1 cellular context compared by ENCODE assay signal in the genomic region with DNA sequence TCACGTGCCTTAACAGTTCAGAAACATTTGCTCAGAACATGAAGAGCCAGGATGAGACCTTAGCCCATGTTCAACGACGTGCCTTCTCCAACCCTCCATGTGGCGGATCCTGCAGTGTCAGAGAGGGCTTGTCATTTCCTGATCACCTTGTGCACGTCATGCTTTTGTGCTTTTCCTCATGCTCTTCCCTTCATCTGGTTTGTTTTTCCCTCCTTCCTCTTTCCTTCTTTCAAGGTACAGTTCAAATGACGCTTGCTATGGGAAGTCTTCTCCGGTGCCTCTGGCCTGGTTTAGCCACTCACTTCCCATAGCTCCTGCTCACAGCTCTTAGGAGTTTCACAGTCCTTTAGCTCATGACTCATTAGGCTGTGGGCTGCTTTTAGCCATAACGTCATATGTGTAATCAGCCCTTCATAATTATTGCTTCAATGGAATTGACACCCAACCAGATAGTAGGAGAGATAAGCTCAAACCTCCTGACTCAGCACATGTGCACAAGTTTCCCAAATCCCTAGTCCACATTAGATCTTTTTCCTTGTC.
TF ChIP-seq lines count a peak whose summit lies in the region.

No MANE protein-coding gene starts in this region.

TF ChIP-seq in HEK293, 187 proteins besides CTCF, POLR2A, EP300 and RAD21 (continued from another document and continues in another):
- TF ChIP-seq PRDM4 (tag by site-specific recombination; IDR thresholded peaks at IDR 0.05) (no peak), SP3 (tag by site-specific recombination; IDR thresholded peaks at IDR 0.05) (peak; percentile 39), PBX3 (CRISPR knock-in tag; IDR thresholded peaks at IDR 0.05) (no peak), ZFP3 (tag by site-specific recombination; IDR thresholded peaks at IDR 0.05; ENCODE audit: low read depth) (no peak), GFI1B (tag by site-specific recombination; IDR thresholded peaks at IDR 0.05) (no peak), ZSCAN16 (tag by site-specific recombination; IDR thresholded peaks at IDR 0.05) (no peak), ZBTB17 (tag by site-specific recombination; IDR thresholded peaks at IDR 0.05) (peak; percentile 68), ZNF843 (tag by site-specific recombination; IDR thresholded peaks at IDR 0.05) (peak; percentile 87), ZNF398 (tag by site-specific recombination; IDR thresholded peaks at IDR 0.05) (peak; percentile 38), ZNF433 (tag by site-specific recombination; IDR thresholded peaks at IDR 0.05; ENCODE audit: low read depth) (no peak), ZNF214 (tag by site-specific recombination; IDR thresholded peaks at IDR 0.05; ENCODE audit: borderline replicate concordance) (no peak), ZNF175 (tag by site-specific recombination; IDR thresholded peaks at IDR 0.05) (no peak), ZNF391 (tag by site-specific recombination; IDR thresholded peaks at IDR 0.05; ENCODE audit: borderline replicate concordance, low read depth) (no peak; the same call in 1 of the 2 replicates), MYNN (tag by site-specific recombination; IDR thresholded peaks at IDR 0.05; ENCODE audit: borderline replicate concordance) (no peak), ZNF510 (tag by site-specific recombination; IDR thresholded peaks at IDR 0.05; ENCODE audit: insufficient replicate concordance) (no peak), ZNF324 (tag by site-specific recombination; IDR thresholded peaks at IDR 0.05) (peak; percentile 78), YY1 (tag by site-specific recombination; IDR thresholded peaks at IDR 0.05) (no peak), HOXC10 (CRISPR knock-in tag; IDR thresholded peaks at IDR 0.05) (no peak), EGR2 (tag by site-specific recombination; IDR thresholded peaks at IDR 0.05; ENCODE audit: low read depth) (peak; percentile 66), ZNF133 (tag by site-specific recombination; IDR thresholded peaks at IDR 0.05) (no peak), ZNF341 (tag by site-specific recombination; IDR thresholded peaks at IDR 0.05; ENCODE audit: low read depth) (no peak), KLF17 (tag by site-specific recombination; IDR thresholded peaks at IDR 0.05) (peak; percentile 81; the same call in 1 of the 2 replicates), ZNF791 (tag by site-specific recombination; IDR thresholded peaks at IDR 0.05) (no peak), ZNF707 (tag by site-specific recombination; IDR thresholded peaks at IDR 0.05) (no peak), FEZF1 (tag by site-specific recombination; IDR thresholded peaks at IDR 0.05) (no peak), ZNF423 (tag by site-specific recombination; IDR thresholded peaks at IDR 0.05) (no peak), ZNF18 (tag by site-specific recombination; IDR thresholded peaks at IDR 0.05) (no peak), RBAK (tag by site-specific recombination; IDR thresholded peaks at IDR 0.05) (no peak), GLI4 (tag by site-specific recombination; IDR thresholded peaks at IDR 0.05) (no peak), ZNF302 (tag by site-specific recombination; IDR thresholded peaks at IDR 0.05; ENCODE audit: low read depth) (no peak), ZNF530 (tag by site-specific recombination; IDR thresholded peaks at IDR 0.05; ENCODE audit: low read depth) (no peak), ZNF596 (tag by site-specific recombination; IDR thresholded peaks at IDR 0.05) (no peak), ZNF121 (tag by site-specific recombination; IDR thresholded peaks at IDR 0.05) (no peak), ZNF37A (tag by site-specific recombination; IDR thresholded peaks at IDR 0.05) (no peak), WT1 (tag by site-specific recombination; IDR thresholded peaks at IDR 0.05) (0 out of 2 replicates have a peak, but pooled peaks have one; percentile 56), GLI2 (tag by site-specific recombination; IDR thresholded peaks at IDR 0.05; ENCODE audit: borderline replicate concordance, low read depth) (no peak; the same call in 1 of the 2 replicates)
- TF ChIP-seq, protein P1, sequence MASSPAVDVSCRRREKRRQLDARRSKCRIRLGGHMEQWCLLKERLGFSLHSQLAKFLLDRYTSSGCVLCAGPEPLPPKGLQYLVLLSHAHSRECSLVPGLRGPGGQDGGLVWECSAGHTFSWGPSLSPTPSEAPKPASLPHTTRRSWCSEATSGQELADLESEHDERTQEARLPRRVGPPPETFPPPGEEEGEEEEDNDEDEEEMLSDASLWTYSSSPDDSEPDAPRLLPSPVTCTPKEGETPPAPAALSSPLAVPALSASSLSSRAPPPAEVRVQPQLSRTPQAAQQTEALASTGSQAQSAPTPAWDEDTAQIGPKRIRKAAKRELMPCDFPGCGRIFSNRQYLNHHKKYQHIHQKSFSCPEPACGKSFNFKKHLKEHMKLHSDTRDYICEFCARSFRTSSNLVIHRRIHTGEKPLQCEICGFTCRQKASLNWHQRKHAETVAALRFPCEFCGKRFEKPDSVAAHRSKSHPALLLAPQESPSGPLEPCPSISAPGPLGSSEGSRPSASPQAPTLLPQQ (tag by site-specific recombination; IDR thresholded peaks at IDR 0.05): peak; percentile 72
- TF ChIP-seq, protein P2, sequence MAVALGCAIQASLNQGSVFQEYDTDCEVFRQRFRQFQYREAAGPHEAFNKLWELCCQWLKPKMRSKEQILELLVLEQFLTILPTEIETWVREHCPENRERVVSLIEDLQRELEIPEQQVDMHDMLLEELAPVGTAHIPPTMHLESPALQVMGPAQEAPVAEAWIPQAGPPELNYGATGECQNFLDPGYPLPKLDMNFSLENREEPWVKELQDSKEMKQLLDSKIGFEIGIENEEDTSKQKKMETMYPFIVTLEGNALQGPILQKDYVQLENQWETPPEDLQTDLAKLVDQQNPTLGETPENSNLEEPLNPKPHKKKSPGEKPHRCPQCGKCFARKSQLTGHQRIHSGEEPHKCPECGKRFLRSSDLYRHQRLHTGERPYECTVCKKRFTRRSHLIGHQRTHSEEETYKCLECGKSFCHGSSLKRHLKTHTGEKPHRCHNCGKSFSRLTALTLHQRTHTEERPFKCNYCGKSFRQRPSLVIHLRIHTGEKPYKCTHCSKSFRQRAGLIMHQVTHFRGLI (tag by site-specific recombination; IDR thresholded peaks at IDR 0.05): peak; percentile 61; the same call in 1 of the 2 replicates
- TF ChIP-seq, protein P3, sequence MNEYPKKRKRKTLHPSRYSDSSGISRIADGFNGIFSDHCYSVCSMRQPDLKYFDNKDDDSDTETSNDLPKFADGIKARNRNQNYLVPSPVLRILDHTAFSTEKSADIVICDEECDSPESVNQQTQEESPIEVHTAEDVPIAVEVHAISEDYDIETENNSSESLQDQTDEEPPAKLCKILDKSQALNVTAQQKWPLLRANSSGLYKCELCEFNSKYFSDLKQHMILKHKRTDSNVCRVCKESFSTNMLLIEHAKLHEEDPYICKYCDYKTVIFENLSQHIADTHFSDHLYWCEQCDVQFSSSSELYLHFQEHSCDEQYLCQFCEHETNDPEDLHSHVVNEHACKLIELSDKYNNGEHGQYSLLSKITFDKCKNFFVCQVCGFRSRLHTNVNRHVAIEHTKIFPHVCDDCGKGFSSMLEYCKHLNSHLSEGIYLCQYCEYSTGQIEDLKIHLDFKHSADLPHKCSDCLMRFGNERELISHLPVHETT (tag by site-specific recombination; IDR thresholded peaks at IDR 0.05): peak; percentile 97
- TF ChIP-seq, protein P4, sequence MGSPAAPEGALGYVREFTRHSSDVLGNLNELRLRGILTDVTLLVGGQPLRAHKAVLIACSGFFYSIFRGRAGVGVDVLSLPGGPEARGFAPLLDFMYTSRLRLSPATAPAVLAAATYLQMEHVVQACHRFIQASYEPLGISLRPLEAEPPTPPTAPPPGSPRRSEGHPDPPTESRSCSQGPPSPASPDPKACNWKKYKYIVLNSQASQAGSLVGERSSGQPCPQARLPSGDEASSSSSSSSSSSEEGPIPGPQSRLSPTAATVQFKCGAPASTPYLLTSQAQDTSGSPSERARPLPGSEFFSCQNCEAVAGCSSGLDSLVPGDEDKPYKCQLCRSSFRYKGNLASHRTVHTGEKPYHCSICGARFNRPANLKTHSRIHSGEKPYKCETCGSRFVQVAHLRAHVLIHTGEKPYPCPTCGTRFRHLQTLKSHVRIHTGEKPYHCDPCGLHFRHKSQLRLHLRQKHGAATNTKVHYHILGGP (tag by site-specific recombination; IDR thresholded peaks at IDR 0.05): no peak
- TF ChIP-seq, protein P5, sequence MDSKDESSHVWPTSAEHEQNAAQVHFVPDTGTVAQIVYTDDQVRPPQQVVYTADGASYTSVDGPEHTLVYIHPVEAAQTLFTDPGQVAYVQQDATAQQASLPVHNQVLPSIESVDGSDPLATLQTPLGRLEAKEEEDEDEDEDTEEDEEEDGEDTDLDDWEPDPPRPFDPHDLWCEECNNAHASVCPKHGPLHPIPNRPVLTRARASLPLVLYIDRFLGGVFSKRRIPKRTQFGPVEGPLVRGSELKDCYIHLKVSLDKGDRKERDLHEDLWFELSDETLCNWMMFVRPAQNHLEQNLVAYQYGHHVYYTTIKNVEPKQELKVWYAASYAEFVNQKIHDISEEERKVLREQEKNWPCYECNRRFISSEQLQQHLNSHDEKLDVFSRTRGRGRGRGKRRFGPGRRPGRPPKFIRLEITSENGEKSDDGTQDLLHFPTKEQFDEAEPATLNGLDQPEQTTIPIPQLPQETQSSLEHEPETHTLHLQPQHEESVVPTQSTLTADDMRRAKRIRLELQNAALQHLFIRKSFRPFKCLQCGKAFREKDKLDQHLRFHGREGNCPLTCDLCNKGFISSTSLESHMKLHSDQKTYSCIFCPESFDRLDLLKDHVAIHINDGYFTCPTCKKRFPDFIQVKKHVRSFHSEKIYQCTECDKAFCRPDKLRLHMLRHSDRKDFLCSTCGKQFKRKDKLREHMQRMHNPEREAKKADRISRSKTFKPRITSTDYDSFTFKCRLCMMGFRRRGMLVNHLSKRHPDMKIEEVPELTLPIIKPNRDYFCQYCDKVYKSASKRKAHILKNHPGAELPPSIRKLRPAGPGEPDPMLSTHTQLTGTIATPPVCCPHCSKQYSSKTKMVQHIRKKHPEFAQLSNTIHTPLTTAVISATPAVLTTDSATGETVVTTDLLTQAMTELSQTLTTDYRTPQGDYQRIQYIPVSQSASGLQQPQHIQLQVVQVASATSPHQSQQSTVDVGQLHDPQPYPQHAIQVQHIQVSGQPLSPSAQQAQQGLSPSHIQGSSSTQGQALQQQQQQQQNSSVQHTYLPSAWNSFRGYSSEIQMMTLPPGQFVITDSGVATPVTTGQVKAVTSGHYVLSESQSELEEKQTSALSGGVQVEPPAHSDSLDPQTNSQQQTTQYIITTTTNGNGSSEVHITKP (tag by site-specific recombination; IDR thresholded peaks at IDR 0.05): peak; percentile 61
